In genomic region chr6:36977470-36977941, GRCh38 we compare ENCODE assay signal across 12 cellular contexts. TPM values are rescaled to one million over a fixed set of nuclear protein-coding genes. Genes with fewer than 3 reads are reported as not detected.
DNase-seq lines count a peak whose midpoint lies in the region; ATAC-seq and TF ChIP-seq lines count a peak whose summit lies in the region.
"Had no signal": no experiment of that assay in that cellular context is flagged by ENCODE, and none has a peak within 500 bp of the region (broad histone marks: within the 10 kb centered on the region; RNA-seq: fewer than 3 reads in every experiment).

No MANE protein-coding gene starts in this region.

- peak; percentile 46 for DNase-seq in NCI-H82 (lab: John Stamatoyannopoulos, UW)
- no peak for DNase-seq in NCI-H82 treated with DMSO at 0.1 percent for 48 hours (lab: John Stamatoyannopoulos, UW; ENCODE audit: unreplicated experiment)
- DNase-seq in foreskin keratinocyte: no peak
- DNase-seq in substantia nigra (lab: John Stamatoyannopoulos, UW): no peak
- DNase-seq in stomach: no peak
- DNase-seq in nucleus accumbens (lab: John Stamatoyannopoulos, UW): no peak
- DNase-seq: activated naive CD8-positive, alpha-beta T cell treated with anti-CD3 and anti-CD28 coated beads, Interleukin-2, amount 10 ng/mL, durations not matched to agents 7 days and 5 days; stimulated activated CD4-positive, alpha-beta T cell treated with anti-CD3 and anti-CD28 coated beads, Interleukin-4, amount 100 ng/mL, for 24 hours had no signal

- ATAC-seq in SK-N-SH treated with all-trans-retinoic acid at 6 μM for 48 hours (peak; percentile 30; the same call in 1 of the 3 replicates), foreskin keratinocyte (no peak), GM21423 (IDR thresholded peaks at IDR 0.05; ENCODE audit: unreplicated experiment) (no peak)

- no peaks in the 10 kb centered on the region for H3K9me3 ChIP-seq in stomach
- H3K9me3 ChIP-seq: SJSA1 had no signal

- TF ChIP-seq EP300 in stomach (IDR thresholded peaks at IDR 0.05): no peak

- WGBS in stomach, 5 donors: 73 to 81% (median 79%) methylated on average over 12 to 16 of the region's 16 CpGs

- TF ChIP-seq POLR2A in stomach (IDR thresholded peaks at IDR 0.05): no peak

- H3K4me3 ChIP-seq in stomach: no peak overlapping the region
- H3K4me3 ChIP-seq: SJSA1 had no signal

- H3K36me3 ChIP-seq in stomach: peaks cover 61 to 91% (median 75%) of the 10 kb centered on the region in 4 donors

- no peaks in the 10 kb centered on the region for H3K4me1 ChIP-seq in foreskin keratinocyte
- H3K4me1 ChIP-seq in stomach: peaks cover 22 to 48% (median 34%) of the 10 kb centered on the region in 4 donors
- H3K4me1 ChIP-seq: SJSA1 had no signal

- peak; percentile 53 for TF ChIP-seq CTCF in foreskin keratinocyte (conservative IDR thresholded peaks at IDR 0.05)
- TF ChIP-seq CTCF in stomach (IDR thresholded peaks at IDR 0.05): no peak

- H3K27ac ChIP-seq in foreskin keratinocyte (no peak overlapping the region), substantia nigra (ENCODE audit: low read depth, low read length, poor library complexity, severe bottlenecking) (peak overlapping the region; percentile 4), stomach (no peak overlapping the region)
- H3K27ac ChIP-seq: C4-2B, SJSA1 had no signal

- intact Hi-C loops in stomach (cut with DNase I; ENCODE audit: low total_unique reads): no loop called here

- H3K27me3 ChIP-seq in foreskin keratinocyte (no peaks in the 10 kb centered on the region), stomach (no peaks in the 10 kb centered on the region)
- H3K27me3 ChIP-seq: SJSA1 had no signal

TF ChIP-seq in SK-N-SH treated with all-trans-retinoic acid at 6 μM for 48 hours, 23 proteins besides CTCF, POLR2A, EP300 and RAD21:
- TF ChIP-seq OSR1 (CRISPR knock-in tag; IDR thresholded peaks at IDR 0.05): no peak
- no peak for TF ChIP-seq PATZ1 (CRISPR knock-in tag; IDR thresholded peaks at IDR 0.05; ENCODE audit: borderline replicate concordance)
- TF ChIP-seq ZFP30 (CRISPR knock-in tag; IDR thresholded peaks at IDR 0.05): no peak
- TF ChIP-seq ISL1 (CRISPR knock-in tag; IDR thresholded peaks at IDR 0.05): no peak
- no peak for TF ChIP-seq SNAI2 (CRISPR knock-in tag; IDR thresholded peaks at IDR 0.05)
- TF ChIP-seq ZFP3 (CRISPR knock-in tag; IDR thresholded peaks at IDR 0.05): no peak
- no peak for TF ChIP-seq ZNF8 (CRISPR knock-in tag; IDR thresholded peaks at IDR 0.05)
- no peak for TF ChIP-seq TOX (CRISPR knock-in tag; IDR thresholded peaks at IDR 0.05; ENCODE audit: borderline replicate concordance)
- TF ChIP-seq ZNF565 (CRISPR knock-in tag; conservative IDR thresholded peaks at IDR 0.05; ENCODE audit: low read depth): no peak
- no peak for TF ChIP-seq ESRRG (CRISPR knock-in tag; IDR thresholded peaks at IDR 0.05)
- TF ChIP-seq, protein P1, sequence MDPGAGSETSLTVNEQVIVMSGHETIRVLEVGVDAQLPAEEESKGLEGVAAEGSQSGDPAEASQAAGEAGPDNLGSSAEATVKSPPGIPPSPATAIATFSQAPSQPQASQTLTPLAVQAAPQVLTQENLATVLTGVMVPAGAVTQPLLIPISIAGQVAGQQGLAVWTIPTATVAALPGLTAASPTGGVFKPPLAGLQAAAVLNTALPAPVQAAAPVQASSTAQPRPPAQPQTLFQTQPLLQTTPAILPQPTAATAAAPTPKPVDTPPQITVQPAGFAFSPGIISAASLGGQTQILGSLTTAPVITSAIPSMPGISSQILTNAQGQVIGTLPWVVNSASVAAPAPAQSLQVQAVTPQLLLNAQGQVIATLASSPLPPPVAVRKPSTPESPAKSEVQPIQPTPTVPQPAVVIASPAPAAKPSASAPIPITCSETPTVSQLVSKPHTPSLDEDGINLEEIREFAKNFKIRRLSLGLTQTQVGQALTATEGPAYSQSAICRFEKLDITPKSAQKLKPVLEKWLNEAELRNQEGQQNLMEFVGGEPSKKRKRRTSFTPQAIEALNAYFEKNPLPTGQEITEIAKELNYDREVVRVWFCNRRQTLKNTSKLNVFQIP (CRISPR knock-in tag; IDR thresholded peaks at IDR 0.05; ENCODE audit: borderline replicate concordance, low read depth): no peak
- TF ChIP-seq ARNTL (CRISPR knock-in tag; IDR thresholded peaks at IDR 0.05; ENCODE audit: borderline replicate concordance, low read depth): no peak
- TF ChIP-seq, protein P2, sequence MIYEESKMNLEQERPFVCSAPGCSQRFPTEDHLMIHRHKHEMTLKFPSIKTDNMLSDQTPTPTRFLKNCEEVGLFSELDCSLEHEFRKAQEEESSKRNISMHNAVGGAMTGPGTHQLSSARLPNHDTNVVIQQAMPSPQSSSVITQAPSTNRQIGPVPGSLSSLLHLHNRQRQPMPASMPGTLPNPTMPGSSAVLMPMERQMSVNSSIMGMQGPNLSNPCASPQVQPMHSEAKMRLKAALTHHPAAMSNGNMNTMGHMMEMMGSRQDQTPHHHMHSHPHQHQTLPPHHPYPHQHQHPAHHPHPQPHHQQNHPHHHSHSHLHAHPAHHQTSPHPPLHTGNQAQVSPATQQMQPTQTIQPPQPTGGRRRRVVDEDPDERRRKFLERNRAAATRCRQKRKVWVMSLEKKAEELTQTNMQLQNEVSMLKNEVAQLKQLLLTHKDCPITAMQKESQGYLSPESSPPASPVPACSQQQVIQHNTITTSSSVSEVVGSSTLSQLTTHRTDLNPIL (CRISPR knock-in tag; IDR thresholded peaks at IDR 0.05; ENCODE audit: low read depth): no peak

RNA-seq across cellular contexts. Expression of gene MTCH1, which starts 8.5 kb away (rescaled TPM):
- 149 and 162 TPM in 2 replicates for total RNA-seq in foreskin keratinocyte
- 143 and 150 TPM in 2 replicates for polyA plus RNA-seq in foreskin keratinocyte
- total RNA-seq in stomach: 100 to 1,000 TPM; 123 to 202 (median 189) TPM
- polyA plus RNA-seq in stomach: 100 to 1,000 TPM; 110 to 172 (median 122) TPM

RNA-seq across cellular contexts. Expression of gene PI16, which starts 23.0 kb away (rescaled TPM):
- not detected in 2 replicates for total RNA-seq in foreskin keratinocyte
- polyA plus RNA-seq in foreskin keratinocyte: 0.02 TPM in 1 of 2 replicates, not detected in the other
- total RNA-seq in stomach: 10 to 100 TPM in 2 of 5 donors, 1 to 10 TPM in 1, not detected in 2; 1.7 to 21.3 (median 10.4) TPM
- polyA plus RNA-seq in stomach: 1 to 10 TPM; 1.2 to 4.3 (median 1.5) TPM
- total RNA-seq: SJSA1 had no signal

RNA-seq across cellular contexts. Expression of gene FGD2, which starts 27.9 kb away (rescaled TPM):
- total RNA-seq in foreskin keratinocyte (0.07 and 0.14 TPM in 2 replicates), stomach (10 to 100 TPM in 2 of 5 donors, 1 to 10 TPM in 3; 2.6 to 34.5 (median 7.3) TPM)
- polyA plus RNA-seq in foreskin keratinocyte (0.04 TPM in 1 of 2 replicates, not detected in the other), stomach (1 to 10 TPM; 2.7 to 3.5 (median 3.1) TPM)
- total RNA-seq: SJSA1 had no signal
